In genomic region chr18:77098033-77098432, GRCh38 we compare ENCODE assay signal across 10 cellular contexts. TPM values are rescaled to one million over a fixed set of nuclear protein-coding genes. Genes with fewer than 3 reads are reported as not detected.
A peak's percentile ranks its signal among the peaks of the same experiment; 100 is the strongest.
DNase-seq lines count a peak whose midpoint lies in the region; ATAC-seq and TF ChIP-seq lines count a peak whose summit lies in the region.
"Had no signal": no experiment of that assay in that cellular context is flagged by ENCODE, and none has a peak within 500 bp of the region (broad histone marks: within the 10 kb centered on the region; RNA-seq: fewer than 3 reads in every experiment).

No MANE protein-coding gene starts in this region.

- peak overlapping the region; percentile 55 for H3K27ac Mint-ChIP-seq in T-helper 2 cell treated with Interferon-gamma antibody and Interleukin-4, amounts not matched to agents 5 μg/mL and 100 μg/mL, for 36 hours

- no peaks in the 10 kb centered on the region for H3K9me3 Mint-ChIP-seq in T-helper 2 cell treated with Interferon-gamma antibody and Interleukin-4, amounts not matched to agents 5 μg/mL and 100 μg/mL, for 36 hours

- H3K4me1 Mint-ChIP-seq in T-helper 2 cell treated with Interferon-gamma antibody and Interleukin-4, amounts not matched to agents 5 μg/mL and 100 μg/mL, for 36 hours (ENCODE audit: low read depth) = peaks cover 81% of the 10 kb centered on the region

- peaks cover 19% of the 10 kb centered on the region for H3F3A ChIP-seq in OCI-LY1 (ENCODE audit: insufficient read depth, low read length)

- ATAC-seq in GM19455 (IDR thresholded peaks at IDR 0.05; ENCODE audit: unreplicated experiment) (no peak), HG03280 (IDR thresholded peaks at IDR 0.05; ENCODE audit: unreplicated experiment) (no peak)

- H3K36me3 Mint-ChIP-seq in T-helper 2 cell treated with Interferon-gamma antibody and Interleukin-4, amounts not matched to agents 5 μg/mL and 100 μg/mL, for 36 hours (ENCODE audit: low read depth) = peaks cover 69% of the 10 kb centered on the region

- peak overlapping the region; percentile 48; the same call in 1 of the 2 replicates for H3K9ac ChIP-seq in OCI-LY1 (ENCODE audit: low read length)

- H3K27ac ChIP-seq in OCI-LY1 (ENCODE audit: low read depth, low read length, poor library complexity, severe bottlenecking) (peak overlapping the region; percentile 98), spleen (peak overlapping the region in 7 of 8 donors; percentile 69 to 95 (median 88))

- H3K4me3 ChIP-seq in OCI-LY1 (ENCODE audit: low read depth, low read length, poor library complexity, severe bottlenecking) (peak overlapping the region; percentile 41), fibroblast of villous mesenchyme (ENCODE audit: low read depth, low read length) (no peak overlapping the region), spleen (peak overlapping the region in 1 of 8 donors; percentile 52)

- no peaks in the 10 kb centered on the region for H3K27me3 Mint-ChIP-seq in T-helper 2 cell treated with Interferon-gamma antibody and Interleukin-4, amounts not matched to agents 5 μg/mL and 100 μg/mL, for 36 hours (ENCODE audit: low read depth)

- TF ChIP-seq CTCF in OCI-LY1 (IDR thresholded peaks at IDR 0.05; ENCODE audit: low read length) = no peak
- TF ChIP-seq CTCF in fibroblast of villous mesenchyme (IDR thresholded peaks at IDR 0.05; ENCODE audit: insufficient read depth, low read depth, low read length) = no peak
- no peak for TF ChIP-seq CTCF in spleen (IDR thresholded peaks at IDR 0.05 in 8 of 11, conservative IDR thresholded peaks at IDR 0.05 in 3 of 11)

- intact Hi-C loops in spleen (cut with DNase I; ENCODE audit: low total_unique reads) = no loop called here

- H3K27me3 ChIP-seq in OCI-LY1 (ENCODE audit: insufficient read depth, low read length) (no peaks in the 10 kb centered on the region), spleen (replicated peaks in 1 of 7) (peaks cover 0 to 34% (median 0%) of the 10 kb centered on the region in 7 donors)

- H3K79me2 ChIP-seq in OCI-LY1 (ENCODE audit: insufficient read depth, low read length) = no peaks in the 10 kb centered on the region

- H3K4me3 Mint-ChIP-seq in T-helper 2 cell treated with Interferon-gamma antibody and Interleukin-4, amounts not matched to agents 5 μg/mL and 100 μg/mL, for 36 hours = no peak overlapping the region

- H3K4me1 ChIP-seq in OCI-LY1 (ENCODE audit: insufficient read depth, low read length, severe bottlenecking) (peaks cover 93% of the 10 kb centered on the region), spleen (peaks cover 40 to 100% (median 88%) of the 10 kb centered on the region in 6 donors)

- no peaks in the 10 kb centered on the region for H3K9me2 ChIP-seq in OCI-LY1 (ENCODE audit: low read depth, low read length)

- no peaks in the 10 kb centered on the region for H4K20me1 ChIP-seq in OCI-LY1 (ENCODE audit: insufficient read depth, low read length)

- H2AFZ ChIP-seq in OCI-LY1 (ENCODE audit: low read length) = no peak overlapping the region

- TF ChIP-seq POLR2A in spleen (IDR thresholded peaks at IDR 0.05) = no peak

- peak overlapping the region; percentile 64 for H3K4me2 ChIP-seq in OCI-LY1 (ENCODE audit: low read length)

- no peak for DNase-seq in T-helper 2 cell treated with Interferon-gamma antibody and Interleukin-4, amounts not matched to agents 5 μg/mL and 100 μg/mL, for 36 hours (ENCODE audit: low spot score)
- DNase-seq in T-helper 2 cell = no peak
- DNase-seq in fibroblast of villous mesenchyme (ENCODE audit: low read depth) = peak; percentile 77
- DNase-seq in spleen = no peak
- no peak for DNase-seq in LoVo (ENCODE audit: low spot score)
- DNase-seq: activated naive CD4-positive, alpha-beta T cell treated with anti-CD3 and anti-CD28 coated beads, Interleukin-2, amount 50 U/mL, for 16 hours; stimulated activated CD4-positive, alpha-beta T cell treated with anti-CD3 and anti-CD28 coated beads, Interleukin-12 subunit alpha, Interleukin-12 subunit beta, amount 100 ng/mL, for 4 hours had no signal

- 44 to 81% (median 54%) methylated on average over 2 of the region's 2 CpGs for WGBS in spleen, 5 donors

- H3K9me3 ChIP-seq in OCI-LY1 (ENCODE audit: low read length) = no peaks in the 10 kb centered on the region
- no peaks in the 10 kb centered on the region for H3K9me3 ChIP-seq in spleen

- peaks cover 46% of the 10 kb centered on the region for H3K36me3 ChIP-seq in OCI-LY1 (ENCODE audit: insufficient read depth, low read length)
- H3K36me3 ChIP-seq in spleen = peaks cover 0 to 52% (median 3%) of the 10 kb centered on the region in 6 donors

RNA-seq across cellular contexts. Expression of gene MBP, which starts 34.5 kb away (rescaled TPM):
- total RNA-seq in fibroblast of villous mesenchyme (3.9 and 5.2 TPM in 2 replicates), spleen (10 to 100 TPM; 62.5 to 96.0 (median 79.4) TPM)
- polyA plus RNA-seq in spleen = 10 to 100 TPM; 11.1 to 16.4 (median 11.2) TPM

Comparison
In these comparisons a context has a peak if more than half of its experiments do, and no peak if none do; other contexts are left out.
1. RNA of gene MBP, which starts 34.5 kb away (total RNA-seq): 62.5 to 96.0 TPM in spleen; 3.9 to 5.2 TPM in fibroblast of villous mesenchyme; every median in the first group is over 10 times any median in the second.